In the genomic region with DNA sequence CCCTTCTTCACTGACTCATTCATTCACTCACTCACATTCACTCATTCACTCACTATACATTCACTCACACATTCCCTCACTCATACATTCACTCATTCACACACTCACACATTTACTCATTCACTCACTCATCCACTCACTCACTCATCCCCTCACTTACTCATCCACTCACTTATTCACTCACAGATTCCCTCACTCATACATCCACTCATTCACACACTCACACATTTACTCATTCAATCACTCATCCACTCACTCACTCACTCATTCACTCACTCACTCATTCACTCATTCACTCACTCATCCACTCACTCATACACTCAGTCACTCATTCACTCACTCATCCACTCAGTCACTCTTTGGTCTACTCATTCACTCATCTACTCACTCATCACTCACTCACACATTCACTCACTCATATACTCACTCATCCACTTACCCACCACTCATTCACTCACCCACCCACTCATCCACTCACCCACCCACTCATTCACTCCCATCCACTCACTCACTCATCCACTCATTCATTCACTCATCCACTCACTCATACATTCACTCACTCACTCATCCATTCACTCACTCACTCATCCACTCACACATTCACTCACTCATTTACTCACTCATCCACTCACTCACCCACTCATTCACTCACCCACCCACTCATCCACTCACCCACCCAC, we compare ENCODE assay signal across 19 cellular contexts. TPM values are rescaled to one million over a fixed set of nuclear protein-coding genes. Genes with fewer than 3 reads are reported as not detected.
"Had no signal": no experiment of that assay in that cellular context is flagged by ENCODE, and none has a peak within 500 bp of the region (broad histone marks: within the 10 kb centered on the region; RNA-seq: fewer than 3 reads in every experiment).

No MANE protein-coding gene starts in this region.

- H3K27ac Mint-ChIP-seq: activated CD8-positive, alpha-beta memory T cell treated with anti-CD3 and anti-CD28 coated beads, Interleukin-2, amount 10 ng/mL, durations not matched to agents 7 days and 5 days; activated naive CD4-positive, alpha-beta T cell treated with anti-CD3 and anti-CD28 coated beads, Interleukin-2, amount 50 U/mL, for 24 hours; natural killer cell treated with Interleukin-12 subunit alpha and Interleukin-12 subunit beta and Interleukin-15 and Interleukin-18, amount 100 ng/mL, for 72 hours had no signal

- H3K4me1 ChIP-seq: upper lobe of left lung had no signal

- H3K27me3 Mint-ChIP-seq: activated naive CD4-positive, alpha-beta T cell treated with anti-CD3 and anti-CD28 coated beads, Interleukin-2, amount 50 U/mL, for 24 hours had no signal

- H3K4me3 Mint-ChIP-seq: activated CD8-positive, alpha-beta memory T cell treated with anti-CD3 and anti-CD28 coated beads, Interleukin-2, amount 10 ng/mL, durations not matched to agents 7 days and 5 days; activated naive CD4-positive, alpha-beta T cell treated with anti-CD3 and anti-CD28 coated beads, Interleukin-2, amount 50 U/mL, for 24 hours; natural killer cell treated with Interleukin-12 subunit alpha and Interleukin-12 subunit beta and Interleukin-15 and Interleukin-18, amount 100 ng/mL, for 72 hours had no signal

- H3K27ac ChIP-seq: neutrophil, testis, upper lobe of left lung, VCaP had no signal

- H3K36me3 Mint-ChIP-seq: activated CD8-positive, alpha-beta memory T cell treated with anti-CD3 and anti-CD28 coated beads, Interleukin-2, amount 10 ng/mL, durations not matched to agents 7 days and 5 days had no signal

- ATAC-seq: activated CD8-positive, alpha-beta memory T cell treated with anti-CD3 and anti-CD28 coated beads, Interleukin-2, amount 10 ng/mL, durations not matched to agents 7 days and 5 days had no signal

- H3K79me2 ChIP-seq: hepatocyte had no signal

- H3K4me3 ChIP-seq: dorsolateral prefrontal cortex, hepatocyte, lung, testis, upper lobe of left lung had no signal

- H3K36me3 ChIP-seq: neutrophil, upper lobe of left lung had no signal

- H3K9me3 ChIP-seq: neutrophil, testis had no signal

- DNase-seq: activated CD4-positive, alpha-beta T cell treated with anti-CD3 and anti-CD28 coated beads, Interleukin-2, amount 50 U/mL, for 48 hours; activated CD4-positive, CD25-positive, alpha-beta regulatory T cell treated with anti-CD3 and anti-CD28 coated beads, Interleukin-2, amount 50 U/mL, for 72 hours; activated CD8-positive, alpha-beta memory T cell treated with anti-CD3 and anti-CD28 coated beads, Interleukin-2, amount 10 ng/mL, durations not matched to agents 7 days and 5 days; activated effector memory CD4-positive, alpha-beta T cell treated with anti-CD3 and anti-CD28 coated beads, Interleukin-2, amount 50 U/mL, for 16 hours; amniotic stem cell; foreskin fibroblast; stimulated activated CD4-positive, alpha-beta T cell treated with anti-CD3 and anti-CD28 coated beads, Interleukin-2, amount 100 ng/mL, for 24 hours; SW 1271; T-helper 2 cell; testis; upper lobe of left lung had no signal

- H3K4me1 Mint-ChIP-seq: activated CD8-positive, alpha-beta memory T cell treated with anti-CD3 and anti-CD28 coated beads, Interleukin-2, amount 10 ng/mL, durations not matched to agents 7 days and 5 days; activated naive CD4-positive, alpha-beta T cell treated with anti-CD3 and anti-CD28 coated beads, Interleukin-2, amount 50 U/mL, for 24 hours had no signal

- H3K27me3 ChIP-seq: dorsolateral prefrontal cortex, hepatocyte, testis, upper lobe of left lung had no signal

- H3K4me2 ChIP-seq: hepatocyte had no signal

- H2AFZ ChIP-seq: hepatocyte had no signal

RNA-seq across cellular contexts. Expression of gene WNK2, which starts 27.2 kb away (rescaled TPM):
- total RNA-seq: activated CD8-positive, alpha-beta memory T cell treated with anti-CD3 and anti-CD28 coated beads, Interleukin-2, amount 10 ng/mL, durations not matched to agents 7 days and 5 days; natural killer cell treated with Interleukin-12 subunit alpha and Interleukin-12 subunit beta and Interleukin-15 and Interleukin-18, amount 100 ng/mL, for 72 hours; renal cortical epithelial cell had no signal
